13 cellular contexts compared by ENCODE assay signal in the genomic region with DNA sequence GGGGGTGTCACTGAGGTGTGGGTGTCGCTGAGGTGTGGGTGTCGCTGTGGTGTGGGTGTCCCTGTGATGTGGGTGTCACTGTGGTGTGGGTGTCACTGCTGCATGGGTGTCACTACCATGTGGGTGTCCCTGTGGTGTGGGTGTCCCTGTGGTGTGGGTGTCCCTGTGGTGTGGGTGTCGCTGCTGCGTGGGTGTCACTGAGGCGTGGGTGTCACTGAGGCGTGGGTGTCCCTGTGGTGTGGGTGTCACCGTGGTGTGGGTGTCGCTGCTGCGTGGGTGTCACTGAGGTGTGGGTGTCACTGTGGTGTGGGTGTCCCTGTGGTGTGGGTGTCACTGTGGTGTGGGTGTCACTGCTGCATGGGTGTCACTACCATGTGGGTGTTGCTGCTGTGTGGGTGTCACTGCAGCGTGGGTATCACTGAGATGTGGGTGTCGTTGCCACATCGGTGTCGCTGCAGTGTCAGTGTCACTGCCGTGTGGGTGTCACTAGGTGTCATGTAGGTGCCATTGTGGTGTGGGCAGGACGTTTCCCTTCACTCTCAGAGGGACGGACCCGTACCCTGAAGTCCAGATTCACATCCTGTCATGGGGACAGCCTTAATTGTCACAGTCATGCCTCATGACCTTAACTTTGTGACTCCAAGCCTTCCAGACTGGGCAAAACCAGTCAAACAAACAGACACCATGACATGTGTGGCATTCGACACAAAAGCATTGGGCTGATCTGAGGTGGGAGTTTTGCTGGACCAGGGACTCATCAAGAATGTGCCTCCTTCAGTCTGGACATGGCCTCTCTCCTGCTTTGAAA. TPM values are rescaled to one million over a fixed set of nuclear protein-coding genes. Genes with fewer than 3 reads are reported as not detected.
DNase-seq lines count a peak whose midpoint lies in the region; ATAC-seq and TF ChIP-seq lines count a peak whose summit lies in the region.
"Had no signal": no experiment of that assay in that cellular context is flagged by ENCODE, and none has a peak within 500 bp of the region (broad histone marks: within the 10 kb centered on the region; RNA-seq: fewer than 3 reads in every experiment).

No MANE protein-coding gene starts in this region.

- peak; percentile 69 for ATAC-seq in central memory CD8-positive, alpha-beta T cell (replicated peaks; ENCODE audit: extremely low read depth, poor library complexity, severe bottlenecking)
- ATAC-seq in natural killer cell treated with Interleukin-12 subunit alpha and Interleukin-12 subunit beta and Interleukin-15 and Interleukin-18, amount 100 ng/mL, for 72 hours, result peak in 1 of 2 donors; percentile 65
- no peak for ATAC-seq in GM19455 (IDR thresholded peaks at IDR 0.05; ENCODE audit: unreplicated experiment)
- ATAC-seq in GM21619 (IDR thresholded peaks at IDR 0.05; ENCODE audit: unreplicated experiment), result no peak
- ATAC-seq: SK-N-SH treated with all-trans-retinoic acid at 6 μM for 48 hours had no signal

- no peaks in the 10 kb centered on the region for H3K27me3 ChIP-seq in CD4-positive, alpha-beta memory T cell (ENCODE audit: insufficient read depth, low read length)
- H3K27me3 ChIP-seq: colonic mucosa had no signal

- intact Hi-C loops in CD4-positive, alpha-beta memory T cell (cut with micrococcal nuclease), result no loop called here

- DNase-seq in Ammon's horn (ENCODE audit: low spot score), result peak; percentile 1
- DNase-seq in CD4-positive, alpha-beta memory T cell, result peak in 3 of 5 donors; percentile 36 to 42 (median 37)
- peak; percentile 14 to 53 for DNase-seq in central memory CD8-positive, alpha-beta T cell (ENCODE audit: low spot score in 2 of 2)
- DNase-seq in natural killer cell treated with Interleukin-12 subunit alpha and Interleukin-12 subunit beta and Interleukin-15 and Interleukin-18, amount 100 ng/mL, for 72 hours (ENCODE audit: low spot score), result no peak
- no peak for DNase-seq in GM10248 (ENCODE audit: extremely low spot score)
- DNase-seq: colonic mucosa, GF-D8, NCI-H1930, nephron progenitor cell had no signal

- H3K4me3 ChIP-seq in CD4-positive, alpha-beta memory T cell (ENCODE audit: low read length in 2 of 2), result no peak overlapping the region
- H3K4me3 ChIP-seq: colonic mucosa had no signal

- H3K36me3 ChIP-seq in CD4-positive, alpha-beta memory T cell (ENCODE audit: insufficient read depth, low read length), result no peaks in the 10 kb centered on the region
- H3K36me3 ChIP-seq: colonic mucosa had no signal

- peaks cover 5 to 22% (median 12%) of the 10 kb centered on the region in 4 donors for H3K4me1 Mint-ChIP-seq in CD4-positive, alpha-beta memory T cell
- peaks cover 25% of the 10 kb centered on the region for H3K4me1 Mint-ChIP-seq in central memory CD8-positive, alpha-beta T cell
- H3K4me1 Mint-ChIP-seq in natural killer cell treated with Interleukin-12 subunit alpha and Interleukin-12 subunit beta and Interleukin-15 and Interleukin-18, amount 100 ng/mL, for 72 hours (ENCODE audit: low read depth in 2 of 2), result peaks cover 10 to 19% of the 10 kb centered on the region in 2 donors

- no peaks in the 10 kb centered on the region for H3K9me3 ChIP-seq in CD4-positive, alpha-beta memory T cell (ENCODE audit: control insufficient read depth in 1 of 2, low read length in 2 of 2)
- H3K9me3 ChIP-seq: colonic mucosa had no signal

- peaks cover 0 to 11% (median under 1%) of the 10 kb centered on the region in 8 donors for H3K9me3 Mint-ChIP-seq in CD4-positive, alpha-beta memory T cell
- H3K9me3 Mint-ChIP-seq in central memory CD8-positive, alpha-beta T cell, result peaks cover 6% of the 10 kb centered on the region
- no peaks in the 10 kb centered on the region for H3K9me3 Mint-ChIP-seq in natural killer cell treated with Interleukin-12 subunit alpha and Interleukin-12 subunit beta and Interleukin-15 and Interleukin-18, amount 100 ng/mL, for 72 hours
- H3K9me3 Mint-ChIP-seq: nephron progenitor cell had no signal

- peaks cover 6% of the 10 kb centered on the region for H3K4me1 ChIP-seq in CD4-positive, alpha-beta memory T cell (ENCODE audit: insufficient read depth, low read length)
- H3K4me1 ChIP-seq: colonic mucosa had no signal

- peak overlapping the region in 6 of 7 donors; percentile 36 to 93 (median 87) for H3K27ac Mint-ChIP-seq in CD4-positive, alpha-beta memory T cell
- peak overlapping the region; percentile 100 for H3K27ac Mint-ChIP-seq in central memory CD8-positive, alpha-beta T cell (ENCODE audit: low read depth)
- peak overlapping the region; percentile 68 to 87 for H3K27ac Mint-ChIP-seq in natural killer cell treated with Interleukin-12 subunit alpha and Interleukin-12 subunit beta and Interleukin-15 and Interleukin-18, amount 100 ng/mL, for 72 hours
- H3K27ac Mint-ChIP-seq: activated T-helper 2 cell treated with anti-CD3 and anti-CD28 coated beads, Interferon-gamma antibody, Interleukin-2, Interleukin-4, amounts not matched to agents 10 μg/mL and 5 μg/mL and 100 μg/mL, durations not matched to agents 14 hours and 24 hours and 36 hours; nephron progenitor cell had no signal

- CTCF ChIA-PET in CD4-positive, alpha-beta memory T cell (lab: Charles Lee; ENCODE audit: partially characterized antibody), result no interaction called here
- CTCF ChIA-PET in GM10248 (lab: Yijun Ruan, JAX), result no interaction called here

- no peaks in the 10 kb centered on the region for H3K36me3 Mint-ChIP-seq in CD4-positive, alpha-beta memory T cell
- H3K36me3 Mint-ChIP-seq in central memory CD8-positive, alpha-beta T cell (ENCODE audit: insufficient read depth), result peaks cover 29% of the 10 kb centered on the region
- H3K36me3 Mint-ChIP-seq in natural killer cell treated with Interleukin-12 subunit alpha and Interleukin-12 subunit beta and Interleukin-15 and Interleukin-18, amount 100 ng/mL, for 72 hours, result no peaks in the 10 kb centered on the region

- peak overlapping the region in 4 of 8 donors; percentile 21 to 71 (median 58) for H3K4me3 Mint-ChIP-seq in CD4-positive, alpha-beta memory T cell
- H3K4me3 Mint-ChIP-seq in central memory CD8-positive, alpha-beta T cell, result peak overlapping the region; percentile 83
- H3K4me3 Mint-ChIP-seq in natural killer cell treated with Interleukin-12 subunit alpha and Interleukin-12 subunit beta and Interleukin-15 and Interleukin-18, amount 100 ng/mL, for 72 hours, result peak overlapping the region; percentile 45
- H3K4me3 Mint-ChIP-seq: nephron progenitor cell had no signal

- H3K27ac ChIP-seq in CD4-positive, alpha-beta memory T cell (ENCODE audit: low read depth, low read length), result no peak overlapping the region
- H3K27ac ChIP-seq: colonic mucosa had no signal

- no peak for TF ChIP-seq CTCF in GM10248 (IDR thresholded peaks at IDR 0.05; ENCODE audit: control extremely low read depth, extremely low read depth, low read depth, missing control alignments)

- peaks cover 3 to 10% of the 10 kb centered on the region in 2 donors for H3K27me3 Mint-ChIP-seq in CD4-positive, alpha-beta memory T cell
- peaks cover 37% of the 10 kb centered on the region for H3K27me3 Mint-ChIP-seq in central memory CD8-positive, alpha-beta T cell
- peaks cover 12 to 19% of the 10 kb centered on the region in 2 donors for H3K27me3 Mint-ChIP-seq in natural killer cell treated with Interleukin-12 subunit alpha and Interleukin-12 subunit beta and Interleukin-15 and Interleukin-18, amount 100 ng/mL, for 72 hours

- POLR2A ChIA-PET in CD4-positive, alpha-beta memory T cell (lab: Charles Lee; ENCODE audit: partially characterized antibody), result interaction anchor here (0.8 kb wide), 1 partner anchor 31 kb away, joined by 3 read pairs; no protein-coding TSS in a partner anchor
- POLR2A ChIA-PET in GM10248 (lab: Yijun Ruan, JAX), result no interaction called here

RNA-seq across cellular contexts. Expression of gene GAS6, which starts 12.7 kb away (rescaled TPM):
- total RNA-seq in CD4-positive, alpha-beta memory T cell, result 10 to 100 TPM; 16.5 to 17.2 TPM
- polyA plus RNA-seq in CD4-positive, alpha-beta memory T cell, result 1 to 10 TPM in 1 of 2 donors, under 1 TPM in 1; 0.39 to 1.1 TPM
- total RNA-seq in natural killer cell treated with Interleukin-12 subunit alpha and Interleukin-12 subunit beta and Interleukin-15 and Interleukin-18, amount 100 ng/mL, for 72 hours, result under 1 TPM in 1 of 2 donors, not detected in 1; 0.45 TPM

Comparison
In these comparisons a context has a peak if more than half of its experiments do, and no peak if none do; other contexts are left out.
1. DNase-seq: peak in Ammon's horn (single experiment), CD4-positive, alpha-beta memory T cell (3 of 5) and central memory CD8-positive, alpha-beta T cell (2 of 2); none in natural killer cell treated with Interleukin-12 subunit alpha and Interleukin-12 subunit beta and Interleukin-15 and Interleukin-18, amount 100 ng/mL, for 72 hours (single experiment) and GM10248 (single experiment).
2. RNA of gene GAS6, which starts 12.7 kb away (total RNA-seq): 16.5 to 17.2 TPM in CD4-positive, alpha-beta memory T cell; 0.45 TPM in natural killer cell treated with Interleukin-12 subunit alpha and Interleukin-12 subunit beta and Interleukin-15 and Interleukin-18, amount 100 ng/mL, for 72 hours; every median in the first group is over 10 times any median in the second.
3. Peak in every context shown above with its lines, with median percentiles within 50 percentile points of each other: H3K27ac Mint-ChIP-seq.